In the genomic region with DNA sequence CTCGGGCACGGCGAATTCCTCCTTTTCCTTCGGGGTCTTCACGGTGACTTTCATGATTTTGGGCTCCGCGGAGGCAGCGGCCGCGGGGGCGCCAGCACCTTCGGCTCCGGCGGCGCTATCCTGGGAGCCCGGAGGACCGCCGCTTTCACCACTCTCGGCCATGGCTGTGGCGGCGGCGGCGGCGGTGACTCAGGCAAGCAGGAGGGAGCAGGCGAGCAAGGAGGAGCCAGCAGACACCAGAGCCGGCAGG, we compare ENCODE assay signal across 8 cellular contexts.
DNase-seq lines count a peak whose midpoint lies in the region; ATAC-seq lines count a peak whose summit lies in the region.

No MANE protein-coding gene starts in this region.

- H3K4me1 ChIP-seq in adipocyte (ENCODE audit: control insufficient read depth, insufficient read depth, low read length) (peaks cover 20% of the 10 kb centered on the region), iPS-18a (ENCODE audit: control insufficient read depth, low read depth, low read length) (peaks cover 8% of the 10 kb centered on the region)

- peak overlapping the region; percentile 97 for H3K9ac ChIP-seq in adipocyte (ENCODE audit: low read length)
- H3K9ac ChIP-seq in iPS-18a (ENCODE audit: low read length), result peak overlapping the region; percentile 97

- peak overlapping the region; percentile 99 for H3K27ac ChIP-seq in iPS-18a (ENCODE audit: low read length)

- peak; percentile 54 for ATAC-seq in HG02642 (IDR thresholded peaks at IDR 0.05; ENCODE audit: poor library complexity, unreplicated experiment)

- H3K27me3 ChIP-seq in adipocyte (replicated peaks; ENCODE audit: control insufficient read depth, insufficient read depth, low read length) (no peaks in the 10 kb centered on the region), iPS-18a (ENCODE audit: control insufficient read depth, insufficient read depth, low read length) (no peaks in the 10 kb centered on the region)

- H3K9me3 ChIP-seq in adipocyte (ENCODE audit: control insufficient read depth, low read length) (no peaks in the 10 kb centered on the region), iPS-18a (ENCODE audit: control insufficient read depth, low read depth, low read length) (no peaks in the 10 kb centered on the region)

- peak; percentile 75 for DNase-seq in NK-92 treated with Interleukin-12 subunit alpha and Interleukin-12 subunit beta, amount 100 ng/mL, for 24 hours (lab: John Stamatoyannopoulos, UW)
- DNase-seq in NK-92 (lab: John Stamatoyannopoulos, UW; ENCODE audit: unreplicated experiment), result no peak
- peak; percentile 25 for DNase-seq in NCI-H2171 (lab: John Stamatoyannopoulos, UW)
- peak; percentile 87 for DNase-seq in adipocyte (ENCODE audit: low read depth)
- DNase-seq in stimulated activated CD4-positive, alpha-beta T cell treated with anti-CD3 and anti-CD28 coated beads, Interleukin-1b, Interleukin-23, amount 100 ng/mL, for 1 hour (ENCODE audit: low read depth in 2 of 2), result peak; percentile 17 to 42
- no peak for DNase-seq in midbrain (lab: John Stamatoyannopoulos, UW)

- no peaks in the 10 kb centered on the region for H3K36me3 ChIP-seq in adipocyte (ENCODE audit: control insufficient read depth, insufficient read depth, low read length, severe bottlenecking)
- H3K36me3 ChIP-seq in iPS-18a (ENCODE audit: control insufficient read depth, low read depth, low read length), result no peaks in the 10 kb centered on the region

- H3K4me3 ChIP-seq in adipocyte (ENCODE audit: low read length) (peak overlapping the region; percentile 91), iPS-18a (ENCODE audit: low read length) (peak overlapping the region; percentile 88)

Comparison
In these comparisons a context has a peak if more than half of its experiments do, and no peak if none do; other contexts are left out.
1. DNase-seq: peak in NK-92 treated with Interleukin-12 subunit alpha and Interleukin-12 subunit beta, amount 100 ng/mL, for 24 hours (single experiment), NCI-H2171 (single experiment), adipocyte (single experiment) and stimulated activated CD4-positive, alpha-beta T cell treated with anti-CD3 and anti-CD28 coated beads, Interleukin-1b, Interleukin-23, amount 100 ng/mL, for 1 hour (2 of 2); none in NK-92 (single experiment) and midbrain (single experiment).